ENCODE assay signal across 31 cellular contexts in genomic region chr16:60217787-60218186, GRCh38.
"Had no signal": no experiment of that assay in that cellular context is flagged by ENCODE, and none has a peak within 500 bp of the region (broad histone marks: within the 10 kb centered on the region; RNA-seq: fewer than 3 reads in every experiment).

No MANE protein-coding gene starts in this region.

- H3K27me3 ChIP-seq: brain microvascular endothelial cell, Peyer's patch had no signal

- H3K36me3 ChIP-seq: brain microvascular endothelial cell, Peyer's patch, SJCRH30, WERI-Rb-1 had no signal

- H3K36me3 Mint-ChIP-seq: activated naive CD8-positive, alpha-beta T cell treated with anti-CD3 and anti-CD28 coated beads for 36 hours had no signal

- H3K4me3 ChIP-seq: Peyer's patch, SJCRH30, SK-N-MC had no signal

- H3K4me3 Mint-ChIP-seq: activated CD4-positive, alpha-beta T cell treated with anti-CD3 and anti-CD28 coated beads, Interleukin-2, amount 10 ng/mL, durations not matched to agents 24 days and 14 days; activated CD8-positive, alpha-beta T cell treated with anti-CD3 and anti-CD28 coated beads for 36 hours; activated naive CD8-positive, alpha-beta T cell treated with anti-CD3 and anti-CD28 coated beads for 36 hours; activated T-cell treated with anti-CD3 and anti-CD28 coated beads, Interleukin-2, amount 50 U/mL, for 72 hours; activated T-helper 17 cell treated with anti-CD3 and anti-CD28 coated beads, Interleukin-2, amount 50 U/mL, for 72 hours had no signal

- H3K4me1 Mint-ChIP-seq: activated CD4-positive, alpha-beta T cell treated with anti-CD3 and anti-CD28 coated beads, Interleukin-2, amount 10 ng/mL, durations not matched to agents 24 days and 14 days; activated naive CD8-positive, alpha-beta T cell treated with anti-CD3 and anti-CD28 coated beads for 36 hours; activated T-helper 17 cell treated with anti-CD3 and anti-CD28 coated beads, Interleukin-2, amount 50 U/mL, for 72 hours had no signal

- H3K4me1 ChIP-seq: Peyer's patch, SJCRH30 had no signal

- H3K9me3 ChIP-seq: SJCRH30 had no signal

- H3K27me3 Mint-ChIP-seq: activated CD4-positive, alpha-beta T cell treated with anti-CD3 and anti-CD28 coated beads, Interleukin-2, amount 10 ng/mL, durations not matched to agents 24 days and 14 days; activated CD8-positive, alpha-beta T cell treated with anti-CD3 and anti-CD28 coated beads for 36 hours; activated naive CD8-positive, alpha-beta T cell treated with anti-CD3 and anti-CD28 coated beads for 36 hours; activated T-helper 17 cell treated with anti-CD3 and anti-CD28 coated beads, Interleukin-2, amount 50 U/mL, for 72 hours had no signal

- H3K27ac Mint-ChIP-seq: activated CD4-positive, alpha-beta T cell treated with anti-CD3 and anti-CD28 coated beads, Interleukin-2, amount 10 ng/mL, durations not matched to agents 24 days and 14 days; activated CD8-positive, alpha-beta T cell treated with anti-CD3 and anti-CD28 coated beads for 36 hours; activated naive CD8-positive, alpha-beta T cell treated with anti-CD3 and anti-CD28 coated beads for 36 hours; activated T-cell treated with anti-CD3 and anti-CD28 coated beads, Interleukin-2, amount 50 U/mL, for 72 hours; activated T-helper 17 cell treated with anti-CD3 and anti-CD28 coated beads, Interleukin-2, amount 50 U/mL, for 72 hours had no signal

- H3K9ac ChIP-seq: KMS-11 had no signal

- H3K9me3 Mint-ChIP-seq: activated naive CD8-positive, alpha-beta T cell treated with anti-CD3 and anti-CD28 coated beads for 36 hours had no signal

- H3K4me2 ChIP-seq: KMS-11 had no signal

- DNase-seq: activated CD4-positive, alpha-beta T cell treated with anti-CD3 and anti-CD28 coated beads, Interleukin-2, amount 10 ng/mL, durations not matched to agents 24 days and 14 days; activated CD4-positive, alpha-beta T cell treated with anti-CD3 and anti-CD28 coated beads, Interleukin-2, amount 50 U/mL, for 4 hours; activated CD8-positive, alpha-beta T cell treated with anti-CD3 and anti-CD28 coated beads for 36 hours; activated effector memory CD4-positive, alpha-beta T cell treated with anti-CD3 and anti-CD28 coated beads, Interleukin-2, amount 50 U/mL, for 16 hours; activated naive CD4-positive, alpha-beta T cell; activated naive CD4-positive, alpha-beta T cell treated with anti-CD3 and anti-CD28 coated beads, Interleukin-2, amount 50 U/mL, for 16 hours; activated naive CD8-positive, alpha-beta T cell treated with anti-CD3 and anti-CD28 coated beads for 36 hours; activated T-cell treated with anti-CD3 and anti-CD28 coated beads, Interleukin-2, amount 50 U/mL, for 1 hour; activated T-cell treated with anti-CD3 and anti-CD28 coated beads, Interleukin-2, amount 50 U/mL, for 72 hours; amniotic stem cell; aorta; brain microvascular endothelial cell; central memory CD4-positive, alpha-beta T cell; MM.1S; MV-4-11; NCI-H1092; NCI-H1436 treated with DMSO at 0.1 percent for 48 hours; NCI-H1694 treated with DMSO at 0.1 percent for 48 hours; NCI-H2029; NCI-H345; NCI-H524 treated with DMSO at 0.1 percent for 48 hours; NK-92 treated with Interleukin-12 subunit alpha and Interleukin-12 subunit beta, amount 100 ng/mL, for 24 hours; PC-3; Peyer's patch; SHP77; SJCRH30; T1000; WERI-Rb-1 had no signal

- H3K27ac ChIP-seq: brain microvascular endothelial cell, KMS-11, Peyer's patch, SJCRH30, SK-N-MC, WERI-Rb-1 had no signal
